ENCODE assay signal across 19 cellular contexts in the genomic region with DNA sequence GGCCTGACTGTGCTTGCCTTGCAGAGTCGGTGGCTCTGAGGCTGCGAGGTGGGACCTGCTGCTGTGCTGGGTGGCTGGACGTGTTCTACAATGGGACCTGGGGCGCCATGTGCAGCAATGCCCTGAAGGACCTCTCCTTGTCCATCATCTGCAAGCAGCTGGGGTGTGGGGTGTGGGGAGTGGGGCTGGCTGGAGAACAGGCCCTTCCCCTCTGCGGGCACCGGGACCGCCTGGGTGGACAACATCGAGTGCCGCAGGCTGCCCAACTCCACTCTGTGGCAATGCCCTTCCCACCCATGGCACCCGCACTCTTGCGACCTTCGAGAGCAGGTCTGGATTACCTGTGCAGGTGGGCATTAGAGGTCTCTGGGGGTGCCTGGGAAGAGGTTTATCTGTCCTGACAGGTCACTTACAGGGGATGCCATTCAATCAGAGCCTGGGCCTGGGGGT. TPM values are rescaled to one million over a fixed set of nuclear protein-coding genes. Genes with fewer than 3 reads are reported as not detected.
DNase-seq lines count a peak whose midpoint lies in the region; ATAC-seq and TF ChIP-seq lines count a peak whose summit lies in the region.
"Had no signal": no experiment of that assay in that cellular context is flagged by ENCODE, and none has a peak within 500 bp of the region (broad histone marks: within the 10 kb centered on the region; RNA-seq: fewer than 3 reads in every experiment).

No MANE protein-coding gene starts in this region.

- no peak overlapping the region for H4K12ac ChIP-seq in trophoblast cell (ENCODE audit: low read depth, low read length)

- TF ChIP-seq CTCF in right atrium auricular region (IDR thresholded peaks at IDR 0.05) (no peak), chondrocyte (IDR thresholded peaks at IDR 0.05) (no peak), omental fat pad (IDR thresholded peaks at IDR 0.05) (no peak), nephron progenitor cell (IDR thresholded peaks at IDR 0.05) (no peak)

- H3K36me3 Mint-ChIP-seq in chondrocyte (ENCODE audit: low read depth) (peaks cover 20% of the 10 kb centered on the region), nephron progenitor cell (ENCODE audit: low read depth) (peaks cover 29% of the 10 kb centered on the region)

- 87% methylated on average over 12 of the region's 12 CpGs for WGBS in right cardiac atrium
- WGBS in trophoblast cell (ENCODE audit: extremely low coverage, insufficient coverage, insufficient read length): no CpG with 5 or more reads among the region's 12 CpGs

- intact Hi-C loops in right cardiac atrium (cut with DNase I): no loop called here

- H3K4me1 ChIP-seq in right atrium auricular region (no peaks in the 10 kb centered on the region), right cardiac atrium (ENCODE audit: control insufficient read depth, insufficient read depth, low read length) (no peaks in the 10 kb centered on the region), trophoblast cell (ENCODE audit: control insufficient read depth in 1 of 2, insufficient read depth in 2 of 2, low read length in 2 of 2) (no peaks in the 10 kb centered on the region)
- H3K4me1 ChIP-seq: BE2C, HAP-1 had no signal

- H2AK5ac ChIP-seq in trophoblast cell (ENCODE audit: low read length): no peak overlapping the region

- H3K79me1 ChIP-seq in trophoblast cell (ENCODE audit: low read length): no peaks in the 10 kb centered on the region

- no peak overlapping the region for H3K4me3 Mint-ChIP-seq in chondrocyte (ENCODE audit: unreplicated experiment)
- no peak overlapping the region for H3K4me3 Mint-ChIP-seq in nephron progenitor cell
- H3K4me3 Mint-ChIP-seq: CD4-positive, alpha-beta T cell; IgD-negative memory B cell had no signal

- no peak overlapping the region for H2AFZ ChIP-seq in trophoblast cell (ENCODE audit: insufficient read depth, low read length, poor library complexity)

- no peak overlapping the region for H3K4ac ChIP-seq in trophoblast cell (ENCODE audit: low read depth, low read length)

- H3K27ac ChIP-seq in right atrium auricular region (no peak overlapping the region), right cardiac atrium (ENCODE audit: low read length) (no peak overlapping the region), trophoblast cell (ENCODE audit: low read depth, low read length) (no peak overlapping the region)
- H3K27ac ChIP-seq: HL-60 had no signal

- H3K4me2 ChIP-seq in trophoblast cell (ENCODE audit: low read length): no peak overlapping the region

- H2BK12ac ChIP-seq in trophoblast cell (ENCODE audit: low read length): no peak overlapping the region

- no peaks in the 10 kb centered on the region for H3K36me3 ChIP-seq in right atrium auricular region
- no peaks in the 10 kb centered on the region for H3K36me3 ChIP-seq in trophoblast cell (ENCODE audit: control insufficient read depth in 1 of 2, insufficient read depth in 2 of 2, low read length in 2 of 2)
- H3K36me3 ChIP-seq: BE2C, HAP-1 had no signal

- no peak overlapping the region for H4K91ac ChIP-seq in trophoblast cell (ENCODE audit: low read depth, low read length)

- H2BK5ac ChIP-seq in trophoblast cell (ENCODE audit: low read depth, low read length, poor library complexity): no peak overlapping the region

- H3K27ac Mint-ChIP-seq in chondrocyte (ENCODE audit: unreplicated experiment) (no peak overlapping the region), nephron progenitor cell (no peak overlapping the region)
- H3K27ac Mint-ChIP-seq: CD4-positive, alpha-beta T cell; IgD-negative memory B cell had no signal

- no peaks in the 10 kb centered on the region for H3K9me3 ChIP-seq in right atrium auricular region
- H3K9me3 ChIP-seq in right cardiac atrium (ENCODE audit: control insufficient read depth, low read length): no peaks in the 10 kb centered on the region
- peaks cover 53% of the 10 kb centered on the region for H3K9me3 ChIP-seq in trophoblast cell (ENCODE audit: insufficient read depth, low read depth, low read length)
- H3K9me3 ChIP-seq: BE2C, HAP-1 had no signal

- no peaks in the 10 kb centered on the region for H3K27me3 Mint-ChIP-seq in chondrocyte (ENCODE audit: low read depth)
- H3K27me3 Mint-ChIP-seq in nephron progenitor cell (ENCODE audit: low read depth, poor library complexity): peaks cover 6% of the 10 kb centered on the region
- H3K27me3 Mint-ChIP-seq: CD4-positive, alpha-beta T cell; IgD-negative memory B cell had no signal

- ATAC-seq in right cardiac atrium: no peak
- ATAC-seq in omental fat pad (ENCODE audit: low FRiP score): no peak
- ATAC-seq in GM19324 (IDR thresholded peaks at IDR 0.05; ENCODE audit: low FRiP score, unreplicated experiment): no peak

- DNase-seq in right atrium auricular region (ENCODE audit: low spot score) (peak; percentile 46), right cardiac atrium (no peak), chondrocyte (ENCODE audit: low spot score) (peak; percentile 80), omental fat pad (ENCODE audit: low spot score) (peak; percentile 12), trophoblast cell (no peak), nephron progenitor cell (no peak)
- DNase-seq: BE2C; Calu3; CD4-positive, alpha-beta T cell; Kasumi-1; MM.1S; NCI-H1092 treated with DMSO at 0.1 percent for 48 hours; NCI-H1694; NCI-H524; SHP77 treated with DMSO at 0.1 percent for 48 hours had no signal

- H3K18ac ChIP-seq in trophoblast cell (ENCODE audit: low read length): no peak overlapping the region

- no peaks in the 10 kb centered on the region for H3K27me3 ChIP-seq in right atrium auricular region
- no peaks in the 10 kb centered on the region for H3K27me3 ChIP-seq in right cardiac atrium (ENCODE audit: control insufficient read depth, insufficient read depth)
- no peaks in the 10 kb centered on the region for H3K27me3 ChIP-seq in trophoblast cell (ENCODE audit: insufficient read depth, low read length)
- H3K27me3 ChIP-seq: BE2C had no signal

- H3K4me3 ChIP-seq in right atrium auricular region (no peak overlapping the region), right cardiac atrium (ENCODE audit: low read length) (no peak overlapping the region), trophoblast cell (ENCODE audit: low read depth, low read length) (no peak overlapping the region)
- H3K4me3 ChIP-seq: HAP-1 had no signal

- H3K4me1 Mint-ChIP-seq in chondrocyte (ENCODE audit: low read depth) (no peaks in the 10 kb centered on the region), nephron progenitor cell (no peaks in the 10 kb centered on the region)
- H3K4me1 Mint-ChIP-seq: IgD-negative memory B cell had no signal

- H3K9ac ChIP-seq in trophoblast cell (ENCODE audit: low read length): no peak overlapping the region

- H2BK120ac ChIP-seq in trophoblast cell (ENCODE audit: insufficient read depth, low read length, poor library complexity): no peak overlapping the region

- H3K14ac ChIP-seq in trophoblast cell (ENCODE audit: low read length): no peak overlapping the region

- H3K9me3 Mint-ChIP-seq in chondrocyte (ENCODE audit: low read depth): peaks cover 10% of the 10 kb centered on the region
- peaks cover 78% of the 10 kb centered on the region for H3K9me3 Mint-ChIP-seq in nephron progenitor cell
- H3K9me3 Mint-ChIP-seq: CD4-positive, alpha-beta T cell had no signal

- no peaks in the 10 kb centered on the region for H3K79me2 ChIP-seq in trophoblast cell (ENCODE audit: control insufficient read depth, insufficient read depth, low read length, poor library complexity)

- no peak overlapping the region for H3K23ac ChIP-seq in trophoblast cell (ENCODE audit: low read length)

- H4K8ac ChIP-seq in trophoblast cell (ENCODE audit: low read depth, low read length): no peak overlapping the region

RNA-seq across cellular contexts. Expression of a gene that starts 10.9 kb away (rescaled TPM):
- total RNA-seq in right atrium auricular region: under 1 TPM; 0.22 to 0.24 TPM
- total RNA-seq in right cardiac atrium: 1 to 10 TPM in 1 of 4 donors, under 1 TPM in 3; 0.56 to 1.4 (median 0.88) TPM
- 0.29 TPM for polyA plus RNA-seq in right cardiac atrium
- total RNA-seq in chondrocyte: 2.2 to 6.6 TPM (median 2.4 TPM) in 3 replicates
- total RNA-seq in omental fat pad: 1 to 10 TPM; 1.3 to 5.2 (median 2.0) TPM
- 0.35 and 0.36 TPM in 2 replicates for polyA plus RNA-seq in trophoblast cell (2013)
- polyA plus RNA-seq: IgD-negative memory B cell had no signal

RNA-seq across cellular contexts. Expression of a gene that starts 40.2 kb away (rescaled TPM):
- total RNA-seq in right atrium auricular region: not detected
- total RNA-seq in right cardiac atrium: not detected
- polyA plus RNA-seq in right cardiac atrium: 0.11 TPM
- total RNA-seq in chondrocyte: 2.4 to 7.3 TPM (median 6.5 TPM) in 3 replicates
- total RNA-seq in omental fat pad: not detected
- polyA plus RNA-seq in trophoblast cell (2013): 0.01 TPM in 1 of 2 replicates, not detected in the other
- total RNA-seq: Calu3; CD4-positive, alpha-beta T cell had no signal

Comparison
In these comparisons a context has a peak if more than half of its experiments do, and no peak if none do; other contexts are left out.
1. DNase-seq: peak in right atrium auricular region (single experiment), chondrocyte (single experiment) and omental fat pad (single experiment); none in right cardiac atrium (0 of 3), trophoblast cell (0 of 2) and nephron progenitor cell (single experiment).